ENCODE assay signal across 1 cellular context in genomic region chr2:215311625-215312394, GRCh38.
TF ChIP-seq lines count a peak whose summit lies in the region.

Gene ATIC (plus strand): TSS chr2:215312059. CDS start chr2:215312143, 84 bp downstream.

TF ChIP-seq in HepG2, 621 proteins besides CTCF, POLR2A, EP300 and RAD21 (continued from another document and continues in another):
- TF ChIP-seq, protein P1, sequence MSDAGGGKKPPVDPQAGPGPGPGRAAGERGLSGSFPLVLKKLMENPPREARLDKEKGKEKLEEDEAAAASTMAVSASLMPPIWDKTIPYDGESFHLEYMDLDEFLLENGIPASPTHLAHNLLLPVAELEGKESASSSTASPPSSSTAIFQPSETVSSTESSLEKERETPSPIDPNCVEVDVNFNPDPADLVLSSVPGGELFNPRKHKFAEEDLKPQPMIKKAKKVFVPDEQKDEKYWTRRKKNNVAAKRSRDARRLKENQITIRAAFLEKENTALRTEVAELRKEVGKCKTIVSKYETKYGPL (CRISPR knock-in tag; IDR thresholded peaks at IDR 0.05): peak; percentile 86
- TF ChIP-seq ZNF878 (CRISPR knock-in tag; IDR thresholded peaks at IDR 0.05) (peak; percentile 95; the same call in 1 of the 2 replicates), MAFK (conservative IDR thresholded peaks at IDR 0.05 in 1 of 2, IDR thresholded peaks at IDR 0.05 in 1 of 2; ENCODE audit: low read length in 2 of 2) (no peak), JUND (CRISPR knock-in tag; IDR thresholded peaks at IDR 0.05) (no peak), ZNF512 (CRISPR knock-in tag; IDR thresholded peaks at IDR 0.05) (no peak; the same call in 1 of the 2 replicates), ZNF879 (CRISPR knock-in tag; IDR thresholded peaks at IDR 0.05) (no peak), GLMP (CRISPR knock-in tag; IDR thresholded peaks at IDR 0.05; ENCODE audit: borderline replicate concordance) (no peak), KLF11 (CRISPR knock-in tag; IDR thresholded peaks at IDR 0.05) (peak; percentile 92), ERF (CRISPR knock-in tag; IDR thresholded peaks at IDR 0.05) (peak; percentile 99), RNF2 (conservative IDR thresholded peaks at IDR 0.05; ENCODE audit: low read depth) (peak; percentile 97), ATF7-NPFF (CRISPR knock-in tag; IDR thresholded peaks at IDR 0.05; ENCODE audit: low read depth) (peak; percentile 100), ZNF468 (CRISPR knock-in tag; IDR thresholded peaks at IDR 0.05) (peak; percentile 88), GPN1 (CRISPR knock-in tag; IDR thresholded peaks at IDR 0.05; ENCODE audit: borderline replicate concordance) (no peak; the same call in 1 of the 2 replicates), ESRRA (CRISPR knock-in tag; IDR thresholded peaks at IDR 0.05; ENCODE audit: low read depth) (peak; percentile 78; the same call in 1 of the 2 replicates), POLR2AphosphoS5 (IDR thresholded peaks at IDR 0.05; ENCODE audit: low read depth, low read length) (peak; percentile 94), SIN3B (IDR thresholded peaks at IDR 0.05; ENCODE audit: low read length) (no peak), HOXA3 (CRISPR knock-in tag; IDR thresholded peaks at IDR 0.05) (peak; percentile 96), ZNF850 (CRISPR knock-in tag; conservative IDR thresholded peaks at IDR 0.05) (peak; percentile 94), CBFB (CRISPR knock-in tag; IDR thresholded peaks at IDR 0.05) (peak; percentile 55; the same call in 1 of the 2 replicates), ZNF784 (CRISPR knock-in tag; IDR thresholded peaks at IDR 0.05; ENCODE audit: borderline replicate concordance) (peak; percentile 99), ZNF644 (CRISPR knock-in tag; IDR thresholded peaks at IDR 0.05; ENCODE audit: low read depth) (peak; percentile 65; the same call in 1 of the 2 replicates), TBX3 (IDR thresholded peaks at IDR 0.05; ENCODE audit: borderline replicate concordance) (no peak; the same call in 1 of the 2 replicates), ZNF563 (CRISPR knock-in tag; IDR thresholded peaks at IDR 0.05) (peak; percentile 100), JUN (CRISPR knock-in tag; IDR thresholded peaks at IDR 0.05) (peak; percentile 93; the same call in 1 of the 2 replicates), FOXA3 (CRISPR knock-in tag; IDR thresholded peaks at IDR 0.05) (peak; percentile 74), ASH2L (IDR thresholded peaks at IDR 0.05; ENCODE audit: insufficient read length, low read depth, low read length) (peak; percentile 91), ZNF335 (CRISPR knock-in tag; IDR thresholded peaks at IDR 0.05) (peak; percentile 65; the same call in 1 of the 2 replicates), NFYB (CRISPR knock-in tag; IDR thresholded peaks at IDR 0.05) (peak; percentile 22; the same call in 1 of the 2 replicates), KIAA2018 (CRISPR knock-in tag; IDR thresholded peaks at IDR 0.05; ENCODE audit: borderline replicate concordance) (no peak; the same call in 1 of the 2 replicates), ARNT2 (CRISPR knock-in tag; IDR thresholded peaks at IDR 0.05; ENCODE audit: low read depth) (peak; percentile 100), ZNF564 (CRISPR knock-in tag; IDR thresholded peaks at IDR 0.05) (peak; percentile 98), ZNF558 (CRISPR knock-in tag; IDR thresholded peaks at IDR 0.05; ENCODE audit: borderline replicate concordance) (peak; percentile 95; the same call in 1 of the 2 replicates), MTF1 (CRISPR knock-in tag; IDR thresholded peaks at IDR 0.05) (peak; percentile 77), CBX5 (CRISPR knock-in tag; IDR thresholded peaks at IDR 0.05; ENCODE audit: borderline replicate concordance) (peak; percentile 88), ZNF124 (CRISPR knock-in tag; IDR thresholded peaks at IDR 0.05) (peak; percentile 94; the same call in 1 of the 2 replicates), PTBP1 (IDR thresholded peaks at IDR 0.05; ENCODE audit: low read depth, low read length, poor library complexity, severe bottlenecking) (no peak), MED8 (CRISPR knock-in tag; IDR thresholded peaks at IDR 0.05; ENCODE audit: insufficient replicate concordance) (peak; percentile 79), GZF1 (CRISPR knock-in tag; IDR thresholded peaks at IDR 0.05) (peak; percentile 91), KDM5B (CRISPR knock-in tag; IDR thresholded peaks at IDR 0.05; ENCODE audit: borderline replicate concordance) (peak; percentile 98), MAZ (IDR thresholded peaks at IDR 0.05; ENCODE audit: borderline replicate concordance, low read depth, low read length) (peak; percentile 74; the same call in 1 of the 2 replicates), MAZ (CRISPR knock-in tag; IDR thresholded peaks at IDR 0.05; ENCODE audit: low read depth) (peak; percentile 100), NCOA2 (CRISPR knock-in tag; IDR thresholded peaks at IDR 0.05) (peak; percentile 71), ZFP37 (CRISPR knock-in tag; IDR thresholded peaks at IDR 0.05; ENCODE audit: borderline replicate concordance) (no peak), PLSCR1 (CRISPR knock-in tag; IDR thresholded peaks at IDR 0.05; ENCODE audit: borderline replicate concordance) (peak; percentile 84; the same call in 1 of the 2 replicates), YY1 (IDR thresholded peaks at IDR 0.05; ENCODE audit: insufficient read depth, insufficient replicate concordance, low read depth, low read length) (peak; percentile 91), ZFP36L2 (CRISPR knock-in tag; IDR thresholded peaks at IDR 0.05) (no peak; the same call in 1 of the 2 replicates), RXRB (CRISPR knock-in tag; IDR thresholded peaks at IDR 0.05; ENCODE audit: borderline replicate concordance) (peak; percentile 80), NCOA5 (CRISPR knock-in tag; IDR thresholded peaks at IDR 0.05) (no peak), KLF6 (CRISPR knock-in tag; IDR thresholded peaks at IDR 0.05) (peak; percentile 98), ZNF460 (CRISPR knock-in tag; IDR thresholded peaks at IDR 0.05; ENCODE audit: borderline replicate concordance) (peak; percentile 78; the same call in 1 of the 2 replicates), ZNF121 (CRISPR knock-in tag; IDR thresholded peaks at IDR 0.05) (peak; percentile 83; the same call in 1 of the 2 replicates)
- TF ChIP-seq, protein P2, sequence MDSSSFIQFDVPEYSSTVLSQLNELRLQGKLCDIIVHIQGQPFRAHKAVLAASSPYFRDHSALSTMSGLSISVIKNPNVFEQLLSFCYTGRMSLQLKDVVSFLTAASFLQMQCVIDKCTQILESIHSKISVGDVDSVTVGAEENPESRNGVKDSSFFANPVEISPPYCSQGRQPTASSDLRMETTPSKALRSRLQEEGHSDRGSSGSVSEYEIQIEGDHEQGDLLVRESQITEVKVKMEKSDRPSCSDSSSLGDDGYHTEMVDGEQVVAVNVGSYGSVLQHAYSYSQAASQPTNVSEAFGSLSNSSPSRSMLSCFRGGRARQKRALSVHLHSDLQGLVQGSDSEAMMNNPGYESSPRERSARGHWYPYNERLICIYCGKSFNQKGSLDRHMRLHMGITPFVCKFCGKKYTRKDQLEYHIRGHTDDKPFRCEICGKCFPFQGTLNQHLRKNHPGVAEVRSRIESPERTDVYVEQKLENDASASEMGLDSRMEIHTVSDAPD (CRISPR knock-in tag; IDR thresholded peaks at IDR 0.05): peak; percentile 82; the same call in 1 of the 2 replicates
